Comparison of ENCODE assay signal across 9 cellular contexts in genomic region chr13:21672811-21673591, GRCh38. TPM values are rescaled to one million over a fixed set of nuclear protein-coding genes. Genes with fewer than 3 reads are reported as not detected.
DNase-seq lines count a peak whose midpoint lies in the region; ATAC-seq and TF ChIP-seq lines count a peak whose summit lies in the region.
"Had no signal": no experiment of that assay in that cellular context is flagged by ENCODE, and none has a peak within 500 bp of the region (broad histone marks: within the 10 kb centered on the region; RNA-seq: fewer than 3 reads in every experiment).

No MANE protein-coding gene starts in this region.

- H3K4me1 ChIP-seq in OCI-LY3 (ENCODE audit: low read length): peaks cover 11% of the 10 kb centered on the region
- H3K4me1 ChIP-seq in esophagus (ENCODE audit: control insufficient read depth in 2 of 2, insufficient read depth in 2 of 2, low read length in 1 of 2): peaks cover 5 to 11% of the 10 kb centered on the region in 2 donors
- peaks cover 0 to 70% (median 62%) of the 10 kb centered on the region in 4 donors for H3K4me1 ChIP-seq in sigmoid colon

- no peak for TF ChIP-seq EP300 in sigmoid colon (IDR thresholded peaks at IDR 0.05)

- TF ChIP-seq CTCF in OCI-LY3 (IDR thresholded peaks at IDR 0.05; ENCODE audit: low read depth, low read length) (no peak), sigmoid colon (IDR thresholded peaks at IDR 0.05) (no peak)

- H3K4me3 ChIP-seq in OCI-LY3 (ENCODE audit: low read length) (peak overlapping the region; percentile 79), esophagus (ENCODE audit: low read depth in 1 of 2, low read length in 2 of 2) (peak overlapping the region; percentile 49 to 64), sigmoid colon (peak overlapping the region; percentile 14 to 67 (median 60))

- H3K27me3 ChIP-seq in OCI-LY3 (ENCODE audit: low read depth, low read length) (peaks cover 58% of the 10 kb centered on the region), esophagus (ENCODE audit: control insufficient read depth in 1 of 2, insufficient read depth in 2 of 2, low read length in 2 of 2) (peaks cover 4 to 33% of the 10 kb centered on the region in 2 donors), sigmoid colon (peaks cover 14 to 76% (median 59%) of the 10 kb centered on the region in 3 donors)

- no peaks in the 10 kb centered on the region for H4K20me1 ChIP-seq in OCI-LY3 (ENCODE audit: insufficient read depth, low read length)

- no peak for TF ChIP-seq POLR2A in sigmoid colon (IDR thresholded peaks at IDR 0.05)

- peak overlapping the region; percentile 33 for H3K9ac ChIP-seq in OCI-LY3 (ENCODE audit: low read length)

- ATAC-seq in GM18873 (IDR thresholded peaks at IDR 0.05; ENCODE audit: low FRiP score, unreplicated experiment): no peak
- no peak for ATAC-seq in HG02981 (IDR thresholded peaks at IDR 0.05; ENCODE audit: unreplicated experiment)

- 8 to 13% methylated on average over 24 of the region's 24 CpGs for WGBS in esophagus, 2 donors
- WGBS in sigmoid colon, 2 donors: 1 to 4% methylated on average over 24 of the region's 24 CpGs

- peak; percentile 23 for DNase-seq in DMS 273 (lab: John Stamatoyannopoulos, UW; ENCODE audit: unreplicated experiment)
- DNase-seq in DMS 273 treated with DMSO at 0.1 percent for 48 hours (lab: John Stamatoyannopoulos, UW): no peak
- DNase-seq in sigmoid colon: no peak
- DNase-seq in posterior vena cava (ENCODE audit: low spot score): no peak

- peak overlapping the region; percentile 65; the same call in 1 of the 2 replicates for H2AFZ ChIP-seq in OCI-LY3 (ENCODE audit: low read depth, low read length)

- intact Hi-C loops in sigmoid colon (cut with DNase I): no loop called here
- intact Hi-C loops in posterior vena cava (cut with DNase I): no loop called here

- H3K4me2 ChIP-seq in OCI-LY3 (ENCODE audit: low read length): peak overlapping the region; percentile 93

- H3K27ac ChIP-seq in OCI-LY3 (ENCODE audit: low read length) (no peak overlapping the region), esophagus (ENCODE audit: low read depth in 2 of 2, low read length in 1 of 2) (no peak overlapping the region), sigmoid colon (peak overlapping the region in 2 of 4 donors; percentile 38 to 67)
- H3K27ac ChIP-seq: 22Rv1 had no signal

- no peaks in the 10 kb centered on the region for H3K79me2 ChIP-seq in OCI-LY3 (ENCODE audit: low read length)

- H3K9me3 ChIP-seq in OCI-LY3 (ENCODE audit: insufficient read depth, low read length) (no peaks in the 10 kb centered on the region), esophagus (ENCODE audit: control insufficient read depth in 2 of 2, insufficient read depth in 1 of 2, low read depth in 1 of 2, low read length in 1 of 2) (no peaks in the 10 kb centered on the region), sigmoid colon (no peaks in the 10 kb centered on the region)

- H3K36me3 ChIP-seq in OCI-LY3 (replicated peaks; ENCODE audit: low read depth, low read length): no peaks in the 10 kb centered on the region
- no peaks in the 10 kb centered on the region for H3K36me3 ChIP-seq in esophagus (ENCODE audit: control insufficient read depth in 2 of 2, insufficient read depth in 2 of 2, low read length in 1 of 2)
- H3K36me3 ChIP-seq in sigmoid colon: no peaks in the 10 kb centered on the region

RNA-seq across cellular contexts. Expression of gene FGF9, which starts 2.1 kb away (rescaled TPM):
- polyA plus RNA-seq in esophagus (under 1 TPM; 0.02 TPM), sigmoid colon (under 1 TPM; 0.36 to 0.60 (median 0.46) TPM)
- total RNA-seq in sigmoid colon (1 to 10 TPM in 1 of 4 donors, under 1 TPM in 3; 0.36 to 1.4 (median 0.75) TPM), posterior vena cava (1 to 10 TPM in 1 of 2 donors, under 1 TPM in 1; 0.90 to 3.1 TPM)
